8 cellular contexts compared by ENCODE assay signal in genomic region chr11:75814686-75815344, GRCh38. TPM values are rescaled to one million over a fixed set of nuclear protein-coding genes. Genes with fewer than 3 reads are reported as not detected.
A peak's percentile ranks its signal among the peaks of the same experiment; 100 is the strongest.
DNase-seq lines count a peak whose midpoint lies in the region; ATAC-seq and TF ChIP-seq lines count a peak whose summit lies in the region.

Gene UVRAG, plus strand, starts transcription at chr11:75815210. Its CDS starts 198 bp downstream, at chr11:75815408.

- peak; percentile 74 for ATAC-seq in HG02588 (IDR thresholded peaks at IDR 0.05; ENCODE audit: unreplicated experiment)
- ATAC-seq in SK-N-SH treated with all-trans-retinoic acid at 6 μM for 48 hours = peak; percentile 93

- TF ChIP-seq CTCF in GM06990 (IDR thresholded peaks at IDR 0.05; ENCODE audit: insufficient read depth, low read length, poor library complexity, severe bottlenecking) (no peak), suprapubic skin (IDR thresholded peaks at IDR 0.05) (peak in 1 of 2 donors; percentile 7)

- peak within 1 kb of the TSS; percentile 91 for H3K4me3 ChIP-seq in GM06990 (replicated peaks; ENCODE audit: low read depth, low read length)
- peak within 1 kb of the TSS; percentile 71 for H3K4me3 ChIP-seq in suprapubic skin

- H3K4me3 Mint-ChIP-seq in activated naive CD4-positive, alpha-beta T cell treated with anti-CD3 and anti-CD28 coated beads, Interleukin-2, amount 50 U/mL, for 24 hours = peak within 1 kb of the TSS; percentile 98

- no peaks in the 10 kb centered on the region for H3K36me3 ChIP-seq in GM06990 (ENCODE audit: control insufficient read depth, insufficient read depth, low read length)
- no peaks in the 10 kb centered on the region for H3K36me3 ChIP-seq in suprapubic skin

- no peaks in the 10 kb centered on the region for H3K27me3 ChIP-seq in GM06990 (replicated peaks; ENCODE audit: control insufficient read depth, insufficient read depth, low read length)
- no peaks in the 10 kb centered on the region for H3K27me3 ChIP-seq in suprapubic skin

- peaks cover 17% of the 10 kb centered on the region for H3K4me1 Mint-ChIP-seq in activated naive CD4-positive, alpha-beta T cell treated with anti-CD3 and anti-CD28 coated beads, Interleukin-2, amount 50 U/mL, for 24 hours

- no peaks in the 10 kb centered on the region for H3K9me3 ChIP-seq in suprapubic skin

- peak within 1 kb of the TSS; percentile 92 for H3K27ac ChIP-seq in suprapubic skin

- peak in 1 of 2 donors; percentile 72 for TF ChIP-seq POLR2A in suprapubic skin (IDR thresholded peaks at IDR 0.05)

- H3K27me3 Mint-ChIP-seq in activated naive CD4-positive, alpha-beta T cell treated with anti-CD3 and anti-CD28 coated beads, Interleukin-2, amount 50 U/mL, for 24 hours = no peaks in the 10 kb centered on the region

- H3K36me3 Mint-ChIP-seq in activated naive CD4-positive, alpha-beta T cell treated with anti-CD3 and anti-CD28 coated beads, Interleukin-2, amount 50 U/mL, for 24 hours = no peaks in the 10 kb centered on the region

- peak; percentile 97 for DNase-seq in GM06990 (ENCODE audit: extremely low read depth, insufficient read length)
- peak; percentile 100 for DNase-seq in NCI-H1092 (lab: John Stamatoyannopoulos, UW)
- peak; percentile 100 for DNase-seq in globus pallidus (ENCODE audit: low spot score)
- DNase-seq in nucleus accumbens (lab: John Stamatoyannopoulos, UW) = peak; percentile 97 to 100 (median 100)
- DNase-seq in suprapubic skin (ENCODE audit: low spot score in 2 of 2) = peak; percentile 99

- WGBS in suprapubic skin = 0% methylated on average over 13 of the region's 39 CpGs

- H3K27ac Mint-ChIP-seq in activated naive CD4-positive, alpha-beta T cell treated with anti-CD3 and anti-CD28 coated beads, Interleukin-2, amount 50 U/mL, for 24 hours = peak within 1 kb of the TSS; percentile 97

- TF ChIP-seq EP300 in suprapubic skin (IDR thresholded peaks at IDR 0.05) = no peak

- H3K4me1 ChIP-seq in suprapubic skin = peaks cover 39% of the 10 kb centered on the region

- no peaks in the 10 kb centered on the region for H3K9me3 Mint-ChIP-seq in activated naive CD4-positive, alpha-beta T cell treated with anti-CD3 and anti-CD28 coated beads, Interleukin-2, amount 50 U/mL, for 24 hours

TF ChIP-seq in SK-N-SH treated with all-trans-retinoic acid at 6 μM for 48 hours, 23 proteins besides CTCF, POLR2A, EP300 and RAD21:
- no peak for TF ChIP-seq ESRRG (CRISPR knock-in tag; IDR thresholded peaks at IDR 0.05)
- no peak for TF ChIP-seq GLIS3 (CRISPR knock-in tag; IDR thresholded peaks at IDR 0.05)
- TF ChIP-seq POU6F1 (CRISPR knock-in tag; IDR thresholded peaks at IDR 0.05; ENCODE audit: borderline replicate concordance, low read depth) = no peak
- TF ChIP-seq PPARA (CRISPR knock-in tag; IDR thresholded peaks at IDR 0.05; ENCODE audit: borderline replicate concordance) = no peak
- TF ChIP-seq ARNTL (CRISPR knock-in tag; IDR thresholded peaks at IDR 0.05; ENCODE audit: borderline replicate concordance, low read depth) = no peak
- no peak for TF ChIP-seq ZNF70 (CRISPR knock-in tag; IDR thresholded peaks at IDR 0.05)
- no peak for TF ChIP-seq OSR1 (CRISPR knock-in tag; IDR thresholded peaks at IDR 0.05)
- TF ChIP-seq ZNF565 (CRISPR knock-in tag; conservative IDR thresholded peaks at IDR 0.05; ENCODE audit: low read depth) = no peak
- no peak for TF ChIP-seq ISL1 (CRISPR knock-in tag; IDR thresholded peaks at IDR 0.05)
- TF ChIP-seq ZFP3 (CRISPR knock-in tag; IDR thresholded peaks at IDR 0.05) = no peak
- TF ChIP-seq TOX (CRISPR knock-in tag; IDR thresholded peaks at IDR 0.05; ENCODE audit: borderline replicate concordance) = no peak
- TF ChIP-seq ZNF8 (CRISPR knock-in tag; IDR thresholded peaks at IDR 0.05) = no peak
- TF ChIP-seq CSDC2 (CRISPR knock-in tag; IDR thresholded peaks at IDR 0.05) = no peak
- TF ChIP-seq, protein P1, sequence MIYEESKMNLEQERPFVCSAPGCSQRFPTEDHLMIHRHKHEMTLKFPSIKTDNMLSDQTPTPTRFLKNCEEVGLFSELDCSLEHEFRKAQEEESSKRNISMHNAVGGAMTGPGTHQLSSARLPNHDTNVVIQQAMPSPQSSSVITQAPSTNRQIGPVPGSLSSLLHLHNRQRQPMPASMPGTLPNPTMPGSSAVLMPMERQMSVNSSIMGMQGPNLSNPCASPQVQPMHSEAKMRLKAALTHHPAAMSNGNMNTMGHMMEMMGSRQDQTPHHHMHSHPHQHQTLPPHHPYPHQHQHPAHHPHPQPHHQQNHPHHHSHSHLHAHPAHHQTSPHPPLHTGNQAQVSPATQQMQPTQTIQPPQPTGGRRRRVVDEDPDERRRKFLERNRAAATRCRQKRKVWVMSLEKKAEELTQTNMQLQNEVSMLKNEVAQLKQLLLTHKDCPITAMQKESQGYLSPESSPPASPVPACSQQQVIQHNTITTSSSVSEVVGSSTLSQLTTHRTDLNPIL (CRISPR knock-in tag; IDR thresholded peaks at IDR 0.05; ENCODE audit: low read depth) = no peak
- no peak for TF ChIP-seq BACH2 (CRISPR knock-in tag; IDR thresholded peaks at IDR 0.05; ENCODE audit: borderline replicate concordance)
- TF ChIP-seq, protein P2, sequence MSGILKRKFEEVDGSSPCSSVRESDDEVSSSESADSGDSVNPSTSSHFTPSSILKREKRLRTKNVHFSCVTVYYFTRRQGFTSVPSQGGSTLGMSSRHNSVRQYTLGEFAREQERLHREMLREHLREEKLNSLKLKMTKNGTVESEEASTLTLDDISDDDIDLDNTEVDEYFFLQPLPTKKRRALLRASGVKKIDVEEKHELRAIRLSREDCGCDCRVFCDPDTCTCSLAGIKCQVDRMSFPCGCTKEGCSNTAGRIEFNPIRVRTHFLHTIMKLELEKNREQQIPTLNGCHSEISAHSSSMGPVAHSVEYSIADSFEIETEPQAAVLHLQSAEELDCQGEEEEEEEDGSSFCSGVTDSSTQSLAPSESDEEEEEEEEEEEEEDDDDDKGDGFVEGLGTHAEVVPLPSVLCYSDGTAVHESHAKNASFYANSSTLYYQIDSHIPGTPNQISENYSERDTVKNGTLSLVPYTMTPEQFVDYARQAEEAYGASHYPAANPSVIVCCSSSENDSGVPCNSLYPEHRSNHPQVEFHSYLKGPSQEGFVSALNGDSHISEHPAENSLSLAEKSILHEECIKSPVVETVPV (CRISPR knock-in tag; IDR thresholded peaks at IDR 0.05) = no peak
- TF ChIP-seq ZFP30 (CRISPR knock-in tag; IDR thresholded peaks at IDR 0.05) = no peak
- TF ChIP-seq TCF4 (CRISPR knock-in tag; IDR thresholded peaks at IDR 0.05; ENCODE audit: borderline replicate concordance) = no peak
- TF ChIP-seq SNAI2 (CRISPR knock-in tag; IDR thresholded peaks at IDR 0.05) = no peak
TF ChIP-seq in SK-N-SH treated with all-trans-retinoic acid at 6 μM for 48 hours: peak in this region for 0.

RNA-seq across cellular contexts. Expression of gene UVRAG, which starts in this region (rescaled TPM):
- total RNA-seq in suprapubic skin = 10 to 100 TPM; 17.5 to 30.0 (median 22.1) TPM

Comparison
In these comparisons a context has a peak if more than half of its experiments do, and no peak if none do; other contexts are left out.
1. Peak in every context shown above with its lines: DNase-seq, ATAC-seq, H3K4me3 ChIP-seq and H3K27ac ChIP-seq.